ENCODE assay signal across 8 cellular contexts in the genomic region with DNA sequence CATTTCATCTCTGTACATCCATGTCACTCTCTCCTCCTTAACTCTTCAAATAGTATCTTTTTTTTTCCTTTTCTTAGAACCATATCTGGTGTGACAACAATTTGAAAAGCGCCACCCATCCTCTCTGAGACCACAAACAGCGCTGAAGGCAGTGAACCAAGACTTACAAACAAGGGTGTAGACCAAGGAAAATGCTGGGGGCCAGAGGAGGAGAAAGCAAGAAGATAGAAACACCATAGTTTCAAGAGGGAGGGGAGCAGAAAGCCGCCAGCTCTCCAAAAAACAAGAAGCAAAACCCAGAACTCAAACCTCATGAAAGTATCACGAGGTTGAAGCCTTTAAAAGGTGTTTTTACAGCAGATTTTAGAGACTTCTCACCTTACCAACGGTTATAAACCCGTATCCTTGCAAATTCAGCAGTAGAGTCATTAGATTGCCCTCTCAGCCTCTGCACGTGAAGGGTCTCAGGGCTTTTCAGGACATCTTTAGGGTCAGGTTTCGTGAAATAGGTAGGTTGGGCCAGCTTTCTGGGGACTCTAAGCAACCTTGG. TPM values are rescaled to one million over a fixed set of nuclear protein-coding genes. Genes with fewer than 3 reads are reported as not detected.
A peak's percentile ranks its signal among the peaks of the same experiment; 100 is the strongest.
DNase-seq lines count a peak whose midpoint lies in the region; ATAC-seq and TF ChIP-seq lines count a peak whose summit lies in the region.

No MANE protein-coding gene starts in this region.

- H3K4me3 Mint-ChIP-seq in activated CD8-positive, alpha-beta T cell treated with anti-CD3 and anti-CD28 coated beads, Interleukin-2, amount 10 ng/mL, durations not matched to agents 7 days and 5 days, result peak overlapping the region; percentile 46

- H3K4me1 Mint-ChIP-seq in activated CD8-positive, alpha-beta T cell treated with anti-CD3 and anti-CD28 coated beads, Interleukin-2, amount 10 ng/mL, durations not matched to agents 7 days and 5 days (ENCODE audit: low read depth), result peaks cover 74% of the 10 kb centered on the region

- CTCF ChIA-PET in activated CD8-positive, alpha-beta T cell treated with anti-CD3 and anti-CD28 coated beads, Interleukin-2, amount 10 ng/mL, durations not matched to agents 7 days and 5 days (lab: Charles Lee), result interaction anchor here (0.9 to 8.3 kb wide), 11 partner anchors 10 to 114 kb away, joined by 3 to 217 read pairs (median 4); partner anchors contain the start of gene RIPOR2

- peak; percentile 92 for ATAC-seq in GM19351 (IDR thresholded peaks at IDR 0.05; ENCODE audit: unreplicated experiment)
- ATAC-seq in HG03139 (IDR thresholded peaks at IDR 0.05; ENCODE audit: unreplicated experiment), result peak; percentile 96
- ATAC-seq in activated CD8-positive, alpha-beta T cell treated with anti-CD3 and anti-CD28 coated beads, Interleukin-2, amount 10 ng/mL, durations not matched to agents 7 days and 5 days, result peak; percentile 69

- TF ChIP-seq CTCF in WERI-Rb-1 (IDR thresholded peaks at IDR 0.05; ENCODE audit: low read depth, low read length), result no peak

- H3K9me3 ChIP-seq in WERI-Rb-1 (ENCODE audit: severe bottlenecking), result peaks cover 9% of the 10 kb centered on the region

- no peak overlapping the region for H3K4me3 ChIP-seq in WERI-Rb-1 (ENCODE audit: low read depth, low read length)

- H3K9me3 Mint-ChIP-seq in activated CD8-positive, alpha-beta T cell treated with anti-CD3 and anti-CD28 coated beads, Interleukin-2, amount 10 ng/mL, durations not matched to agents 7 days and 5 days (ENCODE audit: insufficient read depth), result peaks cover 31% of the 10 kb centered on the region

- no peaks in the 10 kb centered on the region for H3K27me3 Mint-ChIP-seq in activated CD8-positive, alpha-beta T cell treated with anti-CD3 and anti-CD28 coated beads, Interleukin-2, amount 10 ng/mL, durations not matched to agents 7 days and 5 days (ENCODE audit: low read depth)

- POLR2A ChIA-PET in activated CD8-positive, alpha-beta T cell treated with anti-CD3 and anti-CD28 coated beads, Interleukin-2, amount 10 ng/mL, durations not matched to agents 7 days and 5 days (lab: Charles Lee), result interaction anchor here (1.0 to 8.5 kb wide), 7 partner anchors 13 to 1071 kb away, joined by 3 to 195 read pairs (median 7); partner anchors contain the start of gene RIPOR2

- H3K27ac ChIP-seq in WERI-Rb-1, result no peak overlapping the region

- no peaks in the 10 kb centered on the region for H3K27me3 ChIP-seq in WERI-Rb-1 (ENCODE audit: insufficient read depth, low read depth, severe bottlenecking)

- DNase-seq in CMK (ENCODE audit: low read depth), result peak; percentile 15
- DNase-seq in activated CD8-positive, alpha-beta T cell treated with anti-CD3 and anti-CD28 coated beads, Interleukin-2, amount 10 ng/mL, durations not matched to agents 7 days and 5 days, result peak; percentile 87
- no peak for DNase-seq in NCI-H1105 (lab: John Stamatoyannopoulos, UW)
- DNase-seq in SHP77 treated with DMSO at 0.1 percent for 48 hours (lab: John Stamatoyannopoulos, UW), result no peak
- no peak for DNase-seq in stimulated activated CD4-positive, alpha-beta T cell treated with anti-CD3 and anti-CD28 coated beads, Interleukin-4, amount 100 ng/mL, for 1 hour
- DNase-seq in WERI-Rb-1, result no peak

- H3K36me3 Mint-ChIP-seq in activated CD8-positive, alpha-beta T cell treated with anti-CD3 and anti-CD28 coated beads, Interleukin-2, amount 10 ng/mL, durations not matched to agents 7 days and 5 days (ENCODE audit: low read depth), result peaks cover 65% of the 10 kb centered on the region

- H3K36me3 ChIP-seq in WERI-Rb-1, result no peaks in the 10 kb centered on the region

- H3K27ac Mint-ChIP-seq in activated CD8-positive, alpha-beta T cell treated with anti-CD3 and anti-CD28 coated beads, Interleukin-2, amount 10 ng/mL, durations not matched to agents 7 days and 5 days, result peak overlapping the region; percentile 94

RNA-seq across cellular contexts. Expression of gene RIPOR2, which starts 13.3 kb away (rescaled TPM):
- 100 to 1,000 TPM; 154 to 156 TPM for total RNA-seq in activated CD8-positive, alpha-beta T cell treated with anti-CD3 and anti-CD28 coated beads, Interleukin-2, amount 10 ng/mL, durations not matched to agents 7 days and 5 days

Comparison
In these comparisons a context has a peak if more than half of its experiments do, and no peak if none do; other contexts are left out.
1. DNase-seq: peak in CMK (single experiment) and activated CD8-positive, alpha-beta T cell treated with anti-CD3 and anti-CD28 coated beads, Interleukin-2, amount 10 ng/mL, durations not matched to agents 7 days and 5 days (single experiment); none in NCI-H1105 (single experiment), SHP77 treated with DMSO at 0.1 percent for 48 hours (single experiment), stimulated activated CD4-positive, alpha-beta T cell treated with anti-CD3 and anti-CD28 coated beads, Interleukin-4, amount 100 ng/mL, for 1 hour (single experiment) and WERI-Rb-1 (single experiment).
2. Peak in every context shown above with its lines, with median percentiles within 50 percentile points of each other: ATAC-seq.